ENCODE assay signal across 8 cellular contexts in genomic region chr2:73071452-73072399, GRCh38. TPM values are rescaled to one million over a fixed set of nuclear protein-coding genes. Genes with fewer than 3 reads are reported as not detected.
A peak's percentile ranks its signal among the peaks of the same experiment; 100 is the strongest.
DNase-seq lines count a peak whose midpoint lies in the region; TF ChIP-seq lines count a peak whose summit lies in the region.

A gene with protein sequence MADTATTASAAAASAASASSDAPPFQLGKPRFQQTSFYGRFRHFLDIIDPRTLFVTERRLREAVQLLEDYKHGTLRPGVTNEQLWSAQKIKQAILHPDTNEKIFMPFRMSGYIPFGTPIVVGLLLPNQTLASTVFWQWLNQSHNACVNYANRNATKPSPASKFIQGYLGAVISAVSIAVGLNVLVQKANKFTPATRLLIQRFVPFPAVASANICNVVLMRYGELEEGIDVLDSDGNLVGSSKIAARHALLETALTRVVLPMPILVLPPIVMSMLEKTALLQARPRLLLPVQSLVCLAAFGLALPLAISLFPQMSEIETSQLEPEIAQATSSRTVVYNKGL (minus strand): TSS chr2:73071712. CDS start chr2:73071705, 7 bp downstream.

- H3K4me1 ChIP-seq in Loucy (ENCODE audit: insufficient read depth, low read length, poor library complexity, severe bottlenecking), result peaks cover 29% of the 10 kb centered on the region

- H3K4me3 ChIP-seq in Loucy (ENCODE audit: low read length, poor library complexity, severe bottlenecking), result peak within 1 kb of the TSS; percentile 85
- peak within 1 kb of the TSS; percentile 86 for H3K4me3 ChIP-seq in fibroblast of pulmonary artery (replicated peaks; ENCODE audit: low read depth, low read length)

- peak within 1 kb of the TSS; percentile 84 to 91 (median 87) for H3K4me3 Mint-ChIP-seq in nephron
- peak within 1 kb of the TSS; percentile 85 for H3K4me3 Mint-ChIP-seq in stimulated activated naive CD8-positive, alpha-beta T cell treated with anti-CD3 and anti-CD28 coated beads, Interleukin-15, Interleukin-2, amounts not matched to agents 100 ng/mL and 50 ng/mL, for 24 hours

- peak within 1 kb of the TSS; percentile 92 for H2AFZ ChIP-seq in Loucy (ENCODE audit: low read length)

- no peaks in the 10 kb centered on the region for H3K9me3 Mint-ChIP-seq in nephron
- no peaks in the 10 kb centered on the region for H3K9me3 Mint-ChIP-seq in stimulated activated naive CD8-positive, alpha-beta T cell treated with anti-CD3 and anti-CD28 coated beads, Interleukin-15, Interleukin-2, amounts not matched to agents 100 ng/mL and 50 ng/mL, for 24 hours

- no peaks in the 10 kb centered on the region for H3K27me3 ChIP-seq in Loucy (ENCODE audit: insufficient read depth, low read length, poor library complexity, severe bottlenecking)

- H3F3A ChIP-seq in Loucy (ENCODE audit: low read depth), result no peaks in the 10 kb centered on the region

- DNase-seq in EL (peak; percentile 91), H4 (ENCODE audit: low spot score) (peak; percentile 77), fibroblast of pulmonary artery (ENCODE audit: low read depth) (peak; percentile 92)
- DNase-seq in activated T-helper 9 cell treated with anti-CD3 and anti-CD28 coated beads, Interleukin-2, amount 50 U/mL, for 16 hours (ENCODE audit: low read depth), result peak; percentile 77

- H3K27ac Mint-ChIP-seq in nephron, result peak within 1 kb of the TSS; percentile 84 to 93 (median 86)
- peak within 1 kb of the TSS; percentile 92 for H3K27ac Mint-ChIP-seq in stimulated activated naive CD8-positive, alpha-beta T cell treated with anti-CD3 and anti-CD28 coated beads, Interleukin-15, Interleukin-2, amounts not matched to agents 100 ng/mL and 50 ng/mL, for 24 hours

- TF ChIP-seq CTCF in Loucy (conservative IDR thresholded peaks at IDR 0.05; ENCODE audit: low read length), result no peak
- peak; percentile 19 for TF ChIP-seq CTCF in fibroblast of pulmonary artery (IDR thresholded peaks at IDR 0.05; ENCODE audit: low read length, missing control alignments)
- peak in 2 of 3 experiments; percentile 17 to 35 for TF ChIP-seq CTCF in nephron (IDR thresholded peaks at IDR 0.05; ENCODE audit: unreplicated experiment in 3 of 3)

- peaks cover 6% of the 10 kb centered on the region for H3K27me3 Mint-ChIP-seq in nephron (ENCODE audit: low read depth)
- no peaks in the 10 kb centered on the region for H3K27me3 Mint-ChIP-seq in stimulated activated naive CD8-positive, alpha-beta T cell treated with anti-CD3 and anti-CD28 coated beads, Interleukin-15, Interleukin-2, amounts not matched to agents 100 ng/mL and 50 ng/mL, for 24 hours

- no peaks in the 10 kb centered on the region for H3K9me3 ChIP-seq in Loucy (ENCODE audit: insufficient read depth, low read depth, low read length)

- peaks cover 43% of the 10 kb centered on the region for H3K79me2 ChIP-seq in Loucy (ENCODE audit: insufficient read depth, low read length)

- peak within 1 kb of the TSS; percentile 92 for H3K9ac ChIP-seq in Loucy (ENCODE audit: low read depth, low read length, poor library complexity, severe bottlenecking)

- peaks cover 4% of the 10 kb centered on the region for H3K36me3 Mint-ChIP-seq in nephron (ENCODE audit: low read depth)
- H3K36me3 Mint-ChIP-seq in stimulated activated naive CD8-positive, alpha-beta T cell treated with anti-CD3 and anti-CD28 coated beads, Interleukin-15, Interleukin-2, amounts not matched to agents 100 ng/mL and 50 ng/mL, for 24 hours (ENCODE audit: low read depth), result peaks cover 5% of the 10 kb centered on the region

- H3K4me2 ChIP-seq in Loucy (ENCODE audit: low read depth, low read length, poor library complexity, severe bottlenecking), result peak within 1 kb of the TSS; percentile 96

- H3K36me3 ChIP-seq in Loucy (ENCODE audit: insufficient read depth, low read length), result no peaks in the 10 kb centered on the region

- peaks cover 28% of the 10 kb centered on the region for H3K4me1 Mint-ChIP-seq in nephron
- H3K4me1 Mint-ChIP-seq in stimulated activated naive CD8-positive, alpha-beta T cell treated with anti-CD3 and anti-CD28 coated beads, Interleukin-15, Interleukin-2, amounts not matched to agents 100 ng/mL and 50 ng/mL, for 24 hours (ENCODE audit: low read depth), result peaks cover 35% of the 10 kb centered on the region

- H3K9me2 ChIP-seq in Loucy (replicated peaks; ENCODE audit: low read depth, low read length), result no peaks in the 10 kb centered on the region

- peak; percentile 67 for TF ChIP-seq POLR2A in Raji (IDR thresholded peaks at IDR 0.05; ENCODE audit: insufficient read depth, low read depth, low read length)

- H4K20me1 ChIP-seq in Loucy (ENCODE audit: insufficient read depth, low read length, poor library complexity, severe bottlenecking), result peaks cover 37% of the 10 kb centered on the region

RNA-seq across cellular contexts. Expression of the gene that starts here (rescaled TPM):
- 8.6 and 11.1 TPM in 2 replicates for total RNA-seq in H4 (2014; rRNA removed; shearing (Covaris generic))

Comparison
In these comparisons a context has a peak if more than half of its experiments do, and no peak if none do; other contexts are left out.
1. Peak in every context shown above with its lines: DNase-seq and H3K4me3 ChIP-seq.